ENCODE assay signal across 27 cellular contexts in the genomic region with DNA sequence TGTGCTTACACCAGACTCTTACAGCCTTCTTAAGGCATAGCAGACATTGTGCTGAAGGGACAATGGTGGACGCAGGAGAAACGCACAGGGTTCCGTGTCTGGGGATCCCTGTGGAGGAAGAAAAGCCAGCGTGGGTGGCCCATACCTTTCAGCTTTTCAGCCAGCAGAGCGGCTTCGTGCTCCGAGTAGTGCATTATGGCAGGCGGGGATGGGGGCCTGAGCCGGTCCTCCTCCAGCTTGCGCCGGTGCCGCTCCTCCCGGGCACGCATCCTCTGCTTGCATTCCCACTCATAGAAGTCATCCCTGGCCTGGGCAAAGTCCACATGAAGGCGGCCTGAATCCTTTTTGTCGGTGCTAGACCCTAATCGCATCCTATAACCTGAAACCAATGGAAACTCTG.
"Had no signal": no experiment of that assay in that cellular context is flagged by ENCODE, and none has a peak within 500 bp of the region (broad histone marks: within the 10 kb centered on the region; RNA-seq: fewer than 3 reads in every experiment).

No MANE protein-coding gene starts in this region.

- H3K4me1 ChIP-seq: esophagus squamous epithelium had no signal

- H3K27ac ChIP-seq: brain microvascular endothelial cell, coronary artery, esophagus squamous epithelium, gastroesophageal sphincter had no signal

- DNase-seq: activated CD4-positive, alpha-beta memory T cell treated with anti-CD3 and anti-CD28 coated beads for 36 hours; activated CD4-positive, alpha-beta T cell treated with anti-CD3 and anti-CD28 coated beads for 36 hours; activated CD4-positive, alpha-beta T cell treated with anti-CD3 and anti-CD28 coated beads, Interleukin-2, amount 10 ng/mL, durations not matched to agents 24 days and 14 days; activated CD4-positive, CD25-positive, alpha-beta regulatory T cell; activated CD4-positive, CD25-positive, alpha-beta regulatory T cell treated with anti-CD3 and anti-CD28 coated beads, Interleukin-2, amount 50 U/mL, for 72 hours; activated CD8-positive, alpha-beta memory T cell treated with anti-CD3 and anti-CD28 coated beads, Interleukin-2, amount 10 ng/mL, durations not matched to agents 7 days and 5 days; activated CD8-positive, alpha-beta memory T cell treated with anti-CD3 and anti-CD28 coated beads, Interleukin-2, amount 50 U/mL, for 4 hours; activated CD8-positive, alpha-beta T cell treated with anti-CD3 and anti-CD28 coated beads, Interleukin-2, amount 10 ng/mL, durations not matched to agents 7 days and 5 days; activated effector memory CD4-positive, alpha-beta T cell treated with anti-CD3 and anti-CD28 coated beads, Interleukin-2, amount 50 U/mL, for 16 hours; activated naive CD4-positive, alpha-beta T cell treated with anti-CD3 and anti-CD28 coated beads, Interleukin-2, amount 50 U/mL, for 16 hours; activated naive CD4-positive, alpha-beta T cell treated with Interleukin-2 at 50 U/mL for 16 hours; activated T-cell treated with anti-CD3 and anti-CD28 coated beads, Interleukin-2, amount 50 U/mL, for 1 hour; activated T-cell treated with anti-CD3 and anti-CD28 coated beads, Interleukin-2, amount 50 U/mL, for 48 hours; amniotic stem cell; anterior cingulate cortex; brain microvascular endothelial cell; dorsolateral prefrontal cortex; effector memory CD4-positive, alpha-beta T cell; endodermal cell; esophagus squamous epithelium; foreskin melanocyte; heart right ventricle; T-helper 2 cell had no signal

- H3K9me3 ChIP-seq: esophagus squamous epithelium, gastroesophageal sphincter, heart right ventricle had no signal

- H3K36me3 ChIP-seq: brain microvascular endothelial cell, esophagus squamous epithelium, heart right ventricle had no signal

- H3K27me3 ChIP-seq: brain microvascular endothelial cell, dorsolateral prefrontal cortex, esophagus squamous epithelium, gastroesophageal sphincter, heart right ventricle had no signal

- H3K4me3 ChIP-seq: coronary artery, dorsolateral prefrontal cortex, esophagus squamous epithelium, gastroesophageal sphincter, heart right ventricle had no signal

- FAIRE-seq: astrocyte, bronchial epithelial cell had no signal
